ENCODE assay signal across 1 cellular context in the genomic region with DNA sequence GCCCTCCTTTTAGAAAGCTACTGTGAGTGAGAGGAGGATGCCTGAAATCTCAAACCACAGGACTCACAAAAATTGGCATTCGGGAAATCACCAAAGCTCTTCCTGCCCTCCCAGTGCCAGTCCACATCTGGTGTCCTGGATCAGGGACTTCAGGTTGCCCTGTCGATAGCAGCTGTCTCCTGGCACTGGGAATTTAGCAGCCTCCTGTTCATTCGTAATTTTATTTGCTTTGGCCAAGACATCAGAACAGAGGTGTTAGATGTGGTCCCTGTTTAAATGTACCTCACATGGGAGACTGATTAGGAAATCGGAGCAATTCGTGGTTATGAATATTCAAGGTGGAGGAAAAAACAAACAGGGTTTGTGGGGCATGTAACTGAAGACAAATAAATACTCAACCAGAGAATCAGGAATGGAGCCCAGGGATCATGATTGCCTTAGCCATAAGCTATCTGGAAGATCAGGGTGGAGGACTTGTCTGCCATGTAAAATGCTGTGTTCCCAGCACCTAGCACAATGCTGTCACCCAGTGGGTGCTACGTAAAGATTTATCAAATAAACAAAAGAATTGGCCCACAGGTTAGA.
TF ChIP-seq lines count a peak whose summit lies in the region.

No MANE protein-coding gene starts in this region.

TF ChIP-seq in HepG2, 621 proteins besides CTCF, POLR2A, EP300 and RAD21 (continued from another document):
- no peak for TF ChIP-seq BCLAF1 (IDR thresholded peaks at IDR 0.05)
- no peak for TF ChIP-seq ZNF431 (CRISPR knock-in tag; IDR thresholded peaks at IDR 0.05; ENCODE audit: borderline replicate concordance, low read depth)
- no peak for TF ChIP-seq ZNF235 (CRISPR knock-in tag; IDR thresholded peaks at IDR 0.05; ENCODE audit: borderline replicate concordance)
- TF ChIP-seq ZSCAN31 (CRISPR knock-in tag; IDR thresholded peaks at IDR 0.05; ENCODE audit: low read depth): no peak
- TF ChIP-seq ZNF430 (CRISPR knock-in tag; IDR thresholded peaks at IDR 0.05): no peak
- TF ChIP-seq ZBTB7B (CRISPR knock-in tag; IDR thresholded peaks at IDR 0.05): no peak
- TF ChIP-seq ZBTB4 (CRISPR knock-in tag; IDR thresholded peaks at IDR 0.05; ENCODE audit: borderline replicate concordance): no peak
- no peak for TF ChIP-seq BCL6 (CRISPR knock-in tag; IDR thresholded peaks at IDR 0.05)
- no peak for TF ChIP-seq NFKB2 (CRISPR knock-in tag; IDR thresholded peaks at IDR 0.05; ENCODE audit: borderline replicate concordance)
